14 cellular contexts compared by ENCODE assay signal in the genomic region with DNA sequence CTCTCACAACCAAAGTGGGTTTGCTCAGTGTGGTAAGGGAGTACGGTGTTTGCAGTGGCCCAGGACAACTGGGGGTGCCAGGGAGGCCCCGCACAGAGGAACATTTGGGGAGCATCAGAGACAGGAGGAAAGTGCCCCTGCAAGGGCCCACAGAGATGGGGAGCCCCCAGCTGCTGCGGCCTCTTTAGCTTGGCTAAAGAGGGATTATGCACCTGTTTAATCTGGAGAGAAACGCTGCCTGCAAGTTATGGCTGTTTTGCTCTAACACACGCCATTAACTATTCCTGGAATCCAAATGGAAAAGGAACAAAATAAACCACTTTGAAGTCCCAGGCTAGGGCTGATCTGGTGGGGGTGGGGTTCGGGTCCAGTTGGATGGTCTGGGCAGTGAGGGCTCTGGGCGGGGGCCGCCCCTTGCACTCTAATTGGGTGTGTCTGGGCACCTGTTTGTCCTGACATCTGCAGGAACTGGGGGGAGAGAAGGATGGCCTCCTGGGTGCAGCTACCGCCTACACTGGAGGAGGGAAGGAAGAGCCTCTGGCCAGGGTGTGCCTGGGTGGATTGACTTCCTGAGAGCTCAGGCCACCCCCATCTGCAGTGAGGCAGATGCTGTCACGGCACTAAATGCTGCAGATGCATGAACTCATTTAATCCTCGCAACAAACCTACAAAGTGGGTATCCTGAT.
A peak's percentile ranks its signal among the peaks of the same experiment; 100 is the strongest.
DNase-seq lines count a peak whose midpoint lies in the region; ATAC-seq, FAIRE-seq and TF ChIP-seq lines count a peak whose summit lies in the region.
"Had no signal": no experiment of that assay in that cellular context is flagged by ENCODE, and none has a peak within 500 bp of the region (broad histone marks: within the 10 kb centered on the region; RNA-seq: fewer than 3 reads in every experiment).

No MANE protein-coding gene starts in this region.

- DNase-seq in CD1c-positive myeloid dendritic cell (ENCODE audit: extremely low spot score) (peak; percentile 51), SJCRH30 (peak; percentile 86 to 88), right atrium auricular region (ENCODE audit: low spot score) (no peak), sigmoid colon (peak; percentile 70), GM12891 (ENCODE audit: insufficient read length, low spot score) (no peak), suprapubic skin (ENCODE audit: low spot score in 2 of 2) (no peak), activated gamma-delta T cell (lab: John Stamatoyannopoulos, UW) (no peak)
- no peak for DNase-seq in natural killer cell treated with Interleukin-12 subunit alpha and Interleukin-12 subunit beta and Interleukin-15 and Interleukin-18, amount 100 ng/mL, for 72 hours (ENCODE audit: low spot score)
- DNase-seq: CD8-positive, alpha-beta memory T cell; NCI-H345; stimulated activated naive CD8-positive, alpha-beta T cell treated with anti-CD3 and anti-CD28 coated beads, Interleukin-15, amount 100 ng/mL, for 72 hours had no signal

- H3K27ac ChIP-seq in SJCRH30 (peak overlapping the region; percentile 82), right atrium auricular region (peak overlapping the region; percentile 32 to 39), sigmoid colon (peak overlapping the region in 3 of 4 donors; percentile 15 to 78 (median 33)), suprapubic skin (no peak overlapping the region)

- peaks cover 37% of the 10 kb centered on the region for H3K4me1 ChIP-seq in SJCRH30
- peaks cover 0 to 50% of the 10 kb centered on the region in 2 donors for H3K4me1 ChIP-seq in right atrium auricular region
- H3K4me1 ChIP-seq in sigmoid colon, result peaks cover 0 to 46% (median 35%) of the 10 kb centered on the region in 4 donors
- peaks cover 41% of the 10 kb centered on the region for H3K4me1 ChIP-seq in suprapubic skin

- peak overlapping the region; percentile 13 for H3K4me3 ChIP-seq in SJCRH30
- H3K4me3 ChIP-seq in right atrium auricular region, result no peak overlapping the region
- H3K4me3 ChIP-seq in sigmoid colon, result no peak overlapping the region
- no peak overlapping the region for H3K4me3 ChIP-seq in suprapubic skin

- no peak for FAIRE-seq in GM12891 (lab: Jason Lieb, UNC)

- 45 to 72% methylated on average over 11 of the region's 11 CpGs for WGBS in sigmoid colon, 2 donors
- WGBS in suprapubic skin, result 39% methylated on average over 10 of the region's 11 CpGs

- H3K36me3 Mint-ChIP-seq in natural killer cell treated with Interleukin-12 subunit alpha and Interleukin-12 subunit beta and Interleukin-15 and Interleukin-18, amount 100 ng/mL, for 72 hours, result no peaks in the 10 kb centered on the region
- H3K36me3 Mint-ChIP-seq: CD8-positive, alpha-beta memory T cell had no signal

- intact Hi-C loops in sigmoid colon (cut with DNase I), result no loop called here

- H3K36me3 ChIP-seq in SJCRH30 (no peaks in the 10 kb centered on the region), right atrium auricular region (no peaks in the 10 kb centered on the region), sigmoid colon (no peaks in the 10 kb centered on the region), suprapubic skin (no peaks in the 10 kb centered on the region)

- H3K27me3 Mint-ChIP-seq in natural killer cell treated with Interleukin-12 subunit alpha and Interleukin-12 subunit beta and Interleukin-15 and Interleukin-18, amount 100 ng/mL, for 72 hours, result peaks cover 11 to 17% of the 10 kb centered on the region in 2 donors

- no peak overlapping the region for H3K4me3 Mint-ChIP-seq in natural killer cell treated with Interleukin-12 subunit alpha and Interleukin-12 subunit beta and Interleukin-15 and Interleukin-18, amount 100 ng/mL, for 72 hours
- H3K4me3 Mint-ChIP-seq: activated T-helper 1 cell treated with anti-CD3 and anti-CD28 coated beads, Interleukin-12 subunit alpha, Interleukin-12 subunit beta, Interleukin-2, Interleukin-4 antibody, amounts not matched to agents 30 ng/mL and 10 ng/mL and 1 ng/mL, durations not matched to agents 14 hours and 24 hours and 36 hours; CD8-positive, alpha-beta memory T cell; stimulated activated naive CD8-positive, alpha-beta T cell treated with anti-CD3 and anti-CD28 coated beads, Interleukin-15, amount 100 ng/mL, for 72 hours; T-helper 1 cell treated with Interleukin-12 subunit alpha and Interleukin-12 subunit beta and Interleukin-4 antibody, amounts not matched to agents 30 μg/mL and 1 μg/mL, for 36 hours; WTC11 had no signal

- no peak for TF ChIP-seq POLR2A in sigmoid colon (IDR thresholded peaks at IDR 0.05)
- TF ChIP-seq POLR2A in GM12891 (IDR thresholded peaks at IDR 0.05; ENCODE audit: low read depth, low read length), result no peak
- TF ChIP-seq POLR2A in suprapubic skin (IDR thresholded peaks at IDR 0.05), result no peak

- no peak overlapping the region for H3K27ac Mint-ChIP-seq in natural killer cell treated with Interleukin-12 subunit alpha and Interleukin-12 subunit beta and Interleukin-15 and Interleukin-18, amount 100 ng/mL, for 72 hours
- H3K27ac Mint-ChIP-seq: activated T-helper 1 cell treated with anti-CD3 and anti-CD28 coated beads, Interleukin-12 subunit alpha, Interleukin-12 subunit beta, Interleukin-2, Interleukin-4 antibody, amounts not matched to agents 30 ng/mL and 10 ng/mL and 1 ng/mL, durations not matched to agents 14 hours and 24 hours and 36 hours; T-helper 1 cell treated with Interleukin-12 subunit alpha and Interleukin-12 subunit beta and Interleukin-4 antibody, amounts not matched to agents 30 μg/mL and 1 μg/mL, for 36 hours; WTC11 had no signal

- H3K27me3 ChIP-seq in SJCRH30 (no peaks in the 10 kb centered on the region), right atrium auricular region (no peaks in the 10 kb centered on the region), sigmoid colon (no peaks in the 10 kb centered on the region), suprapubic skin (no peaks in the 10 kb centered on the region)

- H3K9me3 ChIP-seq in SJCRH30 (replicated peaks) (no peaks in the 10 kb centered on the region; the same call in 1 of the 2 replicates), right atrium auricular region (peaks cover 0 to 6% of the 10 kb centered on the region in 2 donors), sigmoid colon (peaks cover 0 to 4% (median 0%) of the 10 kb centered on the region in 4 donors), suprapubic skin (no peaks in the 10 kb centered on the region)

- no peaks in the 10 kb centered on the region for H3K9me3 Mint-ChIP-seq in natural killer cell treated with Interleukin-12 subunit alpha and Interleukin-12 subunit beta and Interleukin-15 and Interleukin-18, amount 100 ng/mL, for 72 hours

- TF ChIP-seq EP300 in sigmoid colon (IDR thresholded peaks at IDR 0.05) (no peak), suprapubic skin (IDR thresholded peaks at IDR 0.05) (no peak)

- no peaks in the 10 kb centered on the region for H3K4me1 Mint-ChIP-seq in natural killer cell treated with Interleukin-12 subunit alpha and Interleukin-12 subunit beta and Interleukin-15 and Interleukin-18, amount 100 ng/mL, for 72 hours (ENCODE audit: low read depth in 2 of 2)
- H3K4me1 Mint-ChIP-seq: CD8-positive, alpha-beta memory T cell; stimulated activated naive CD8-positive, alpha-beta T cell treated with anti-CD3 and anti-CD28 coated beads, Interleukin-15, amount 100 ng/mL, for 72 hours had no signal

- TF ChIP-seq CTCF in right atrium auricular region (IDR thresholded peaks at IDR 0.05) (no peak), sigmoid colon (IDR thresholded peaks at IDR 0.05) (no peak), suprapubic skin (IDR thresholded peaks at IDR 0.05) (no peak)

- no peak for ATAC-seq in natural killer cell treated with Interleukin-12 subunit alpha and Interleukin-12 subunit beta and Interleukin-15 and Interleukin-18, amount 100 ng/mL, for 72 hours
- ATAC-seq: stimulated activated naive CD8-positive, alpha-beta T cell treated with anti-CD3 and anti-CD28 coated beads, Interleukin-15, amount 100 ng/mL, for 72 hours had no signal

TF ChIP-seq in GM12891, 5 proteins besides CTCF, POLR2A, EP300 and RAD21:
- TF ChIP-seq SPI1 (IDR thresholded peaks at IDR 0.05; ENCODE audit: low read depth, low read length), result no peak
- no peak for TF ChIP-seq POU2F2 (IDR thresholded peaks at IDR 0.05; ENCODE audit: low read depth, low read length)
- TF ChIP-seq PAX5 (IDR thresholded peaks at IDR 0.05; ENCODE audit: insufficient read depth, low read length, severe bottlenecking), result no peak
- TF ChIP-seq TAF1 (IDR thresholded peaks at IDR 0.05; ENCODE audit: low read depth, low read length), result no peak
- no peak for TF ChIP-seq POLR2AphosphoS5 (IDR thresholded peaks at IDR 0.05; ENCODE audit: low read depth, low read length)

Comparison
In these comparisons a context has a peak if more than half of its experiments do, and no peak if none do; other contexts are left out.
1. DNase-seq: peak in CD1c-positive myeloid dendritic cell (single experiment), SJCRH30 (2 of 2) and sigmoid colon (single experiment); none in right atrium auricular region (single experiment), GM12891 (single experiment), suprapubic skin (0 of 2), activated gamma-delta T cell (single experiment) and natural killer cell treated with Interleukin-12 subunit alpha and Interleukin-12 subunit beta and Interleukin-15 and Interleukin-18, amount 100 ng/mL, for 72 hours (single experiment).